Comparison of ENCODE assay signal across 24 cellular contexts in genomic region chr13:114288157-114288591, GRCh38. TPM values are rescaled to one million over a fixed set of nuclear protein-coding genes. Genes with fewer than 3 reads are reported as not detected.
DNase-seq lines count a peak whose midpoint lies in the region; ATAC-seq and TF ChIP-seq lines count a peak whose summit lies in the region.
"Had no signal": no experiment of that assay in that cellular context is flagged by ENCODE, and none has a peak within 500 bp of the region (broad histone marks: within the 10 kb centered on the region; RNA-seq: fewer than 3 reads in every experiment).

No MANE protein-coding gene starts in this region.

- H4K20me1 ChIP-seq in DND-41 (ENCODE audit: insufficient read depth, low read length): peaks cover 15% of the 10 kb centered on the region; the same call in 1 of the 2 replicates
- no peaks in the 10 kb centered on the region for H4K20me1 ChIP-seq in H9 (ENCODE audit: control insufficient read depth, insufficient read depth, insufficient read length)

- H2BK15ac ChIP-seq in H9 (ENCODE audit: low read depth, low read length): no peak overlapping the region

- DNase-seq in DND-41 (no peak), H9 (no peak), cerebellar cortex (ENCODE audit: low spot score) (peak; percentile 44), nephron progenitor cell (no peak), left lung (no peak), pons (ENCODE audit: low spot score) (no peak), activated gamma-delta T cell (lab: John Stamatoyannopoulos, UW) (no peak)
- DNase-seq: activated CD8-positive, alpha-beta memory T cell treated with anti-CD3 and anti-CD28 coated beads for 24 hours; anterior cingulate cortex; cerebellar nuclear complex; effector CD4-positive, alpha-beta T cell; H7; kidney glomerular epithelial cell; natural killer cell; NCI-H1417; NCI-H2107; NCI-H510A treated with DMSO at 0.1 percent for 48 hours; SK-N-SH; stimulated activated CD4-positive, alpha-beta T cell treated with anti-CD3 and anti-CD28 coated beads, Interleukin-2, amount 100 ng/mL, for 24 hours; stimulated activated naive CD4-positive, alpha-beta T cell treated with Interleukin-2 at 50 U/mL for 16 hours; T1000 had no signal

- H3K27me3 Mint-ChIP-seq in H9 (ENCODE audit: low read depth) (no peaks in the 10 kb centered on the region), nephron progenitor cell (ENCODE audit: low read depth, poor library complexity) (no peaks in the 10 kb centered on the region)

- no peak overlapping the region for H2BK120ac ChIP-seq in H9 (ENCODE audit: low read depth, low read length, poor library complexity, severe bottlenecking)

- H2BK5ac ChIP-seq in H9 (ENCODE audit: insufficient read length, low read length): no peak overlapping the region

- peak; percentile 29; the same call in 1 of the 3 replicates for ATAC-seq in DND-41 (ENCODE audit: insufficient read depth, low read depth)
- no peak for ATAC-seq in left lung
- ATAC-seq: activated CD4-positive, CD25-positive, alpha-beta regulatory T cell treated with anti-CD3 and anti-CD28 coated beads, Interleukin-2, amount 50 U/mL, for 24 hours; CD8-positive, alpha-beta T cell; natural killer cell had no signal

- H3K23ac ChIP-seq in H9 (ENCODE audit: insufficient read length, low read depth, low read length): no peak overlapping the region

- H3K18ac ChIP-seq in H9 (ENCODE audit: insufficient read length, low read depth, low read length): no peak overlapping the region

- no peaks in the 10 kb centered on the region for H3K23me2 ChIP-seq in H9 (ENCODE audit: insufficient read length, low read depth, low read length, poor library complexity, severe bottlenecking)

- TF ChIP-seq CTCF in DND-41 (IDR thresholded peaks at IDR 0.05; ENCODE audit: borderline replicate concordance, extremely low read depth, low read length, poor library complexity, severe bottlenecking) (no peak), H9 (conservative IDR thresholded peaks at IDR 0.05) (no peak), nephron progenitor cell (IDR thresholded peaks at IDR 0.05) (no peak), left lung (IDR thresholded peaks at IDR 0.05) (no peak)

- peak overlapping the region; percentile 30 to 90 (median 80); a peak in 5 of 7 replicates for H3K27ac Mint-ChIP-seq in H9
- peak overlapping the region; percentile 32 for H3K27ac Mint-ChIP-seq in nephron progenitor cell
- H3K27ac Mint-ChIP-seq: CD8-positive, alpha-beta T cell had no signal

- intact Hi-C loops in left lung (cut with DNase I): no loop called here

- no peak overlapping the region for H3K56ac ChIP-seq in H9 (ENCODE audit: insufficient read length, low read depth, low read length)

- no peak overlapping the region for H4K5ac ChIP-seq in H9 (ENCODE audit: insufficient read length, low read depth, low read length)

- no peak overlapping the region for H2AK5ac ChIP-seq in H9 (ENCODE audit: insufficient read length, low read length)

- H3K4me1 ChIP-seq in DND-41 (ENCODE audit: insufficient read depth, low read length): peaks cover 13% of the 10 kb centered on the region
- no peaks in the 10 kb centered on the region for H3K4me1 ChIP-seq in H9 (ENCODE audit: insufficient read depth, low read length)
- H3K4me1 ChIP-seq in left lung: peaks cover under 1 to 14% of the 10 kb centered on the region in 2 donors

- H3K27me3 ChIP-seq in DND-41 (ENCODE audit: insufficient read depth, low read length, poor library complexity) (no peaks in the 10 kb centered on the region), H9 (ENCODE audit: insufficient read depth, low read length) (no peaks in the 10 kb centered on the region), left lung (no peaks in the 10 kb centered on the region)
- H3K27me3 ChIP-seq: tibial nerve had no signal

- H3K79me2 ChIP-seq in DND-41 (ENCODE audit: insufficient read depth, low read length): peaks cover 41% of the 10 kb centered on the region
- peaks cover 3% of the 10 kb centered on the region; the same call in 1 of the 2 replicates for H3K79me2 ChIP-seq in H9 (ENCODE audit: insufficient read depth, low read length)

- H3K4me3 Mint-ChIP-seq in H9 (no peak overlapping the region), nephron progenitor cell (no peak overlapping the region)
- H3K4me3 Mint-ChIP-seq: CD8-positive, alpha-beta T cell; natural killer cell had no signal

- H3K36me3 ChIP-seq in DND-41 (ENCODE audit: insufficient read depth, low read length): peaks cover 86% of the 10 kb centered on the region
- peaks cover 0 to 79% of the 10 kb centered on the region in 2 donors for H3K36me3 ChIP-seq in left lung

- no CpG with 5 or more reads among the region's 8 CpGs for WGBS in H9 (ENCODE audit: extremely low coverage, insufficient read length, low lambda C conversion rate)

- H3K4me2 ChIP-seq in DND-41 (ENCODE audit: insufficient read depth, low read length): no peak overlapping the region
- H3K4me2 ChIP-seq in H9 (ENCODE audit: insufficient read depth, insufficient read length, low read length): no peak overlapping the region
- H3K4me2 ChIP-seq: SK-N-SH had no signal

- H4K91ac ChIP-seq in H9 (ENCODE audit: insufficient read length, low read depth, low read length): no peak overlapping the region

- H3K27ac ChIP-seq in DND-41 (ENCODE audit: low read length) (no peak overlapping the region), H9 (ENCODE audit: insufficient read length, low read depth, low read length) (no peak overlapping the region), left lung (no peak overlapping the region)
- H3K27ac ChIP-seq: tibial nerve had no signal

- no peaks in the 10 kb centered on the region for H3K9me3 ChIP-seq in DND-41 (ENCODE audit: insufficient read depth, low read length, severe bottlenecking)
- no peaks in the 10 kb centered on the region for H3K9me3 ChIP-seq in H9 (ENCODE audit: control insufficient read depth, low read depth, low read length)
- no peaks in the 10 kb centered on the region for H3K9me3 ChIP-seq in left lung
- H3K9me3 ChIP-seq: SK-N-SH, tibial nerve had no signal

- H2BK12ac ChIP-seq in H9 (ENCODE audit: insufficient read length, low read depth, low read length): no peak overlapping the region

- H3T11ph ChIP-seq in H9 (ENCODE audit: low read length): no peak overlapping the region

- H4K8ac ChIP-seq in H9 (replicated peaks; ENCODE audit: insufficient read length, low read depth, low read length): peak overlapping the region; percentile 72

- H3K9me3 Mint-ChIP-seq in H9: no peaks in the 10 kb centered on the region
- no peaks in the 10 kb centered on the region for H3K9me3 Mint-ChIP-seq in nephron progenitor cell
- H3K9me3 Mint-ChIP-seq: CD8-positive, alpha-beta T cell; natural killer cell had no signal

- no peaks in the 10 kb centered on the region for H3K79me1 ChIP-seq in H9 (ENCODE audit: insufficient read depth, low read depth, low read length, poor library complexity, severe bottlenecking)

- H2AFZ ChIP-seq in DND-41 (ENCODE audit: low read depth, low read length): no peak overlapping the region
- H2AFZ ChIP-seq in H9 (ENCODE audit: low read length): no peak overlapping the region

- no peak overlapping the region for H2BK20ac ChIP-seq in H9 (ENCODE audit: low read depth, low read length, poor library complexity, severe bottlenecking)

- H3K4me3 ChIP-seq in DND-41 (ENCODE audit: low read depth in 1 of 2, low read length in 2 of 2) (no peak overlapping the region), left lung (no peak overlapping the region)
- H3K4me3 ChIP-seq: tibial nerve had no signal

- H3K4me1 Mint-ChIP-seq in H9 (peaks cover 4 to 5% of the 10 kb centered on the region in 2 experiments; a peak in 2 of 4 replicates), nephron progenitor cell (peaks cover 15% of the 10 kb centered on the region)

- H3K9ac ChIP-seq in DND-41 (ENCODE audit: low read depth, low read length) (no peak overlapping the region), H9 (ENCODE audit: extremely low read depth, insufficient read length, low read length) (no peak overlapping the region)
- H3K9ac ChIP-seq: SK-N-SH had no signal

- no peak overlapping the region for H3K4ac ChIP-seq in H9 (ENCODE audit: low read depth, low read length)

- H3K36me3 Mint-ChIP-seq in H9 (ENCODE audit: insufficient read depth in 1 of 3, low read depth in 3 of 3): peaks cover 53 to 96% (median 81%) of the 10 kb centered on the region in 3 experiments
- H3K36me3 Mint-ChIP-seq in nephron progenitor cell (ENCODE audit: low read depth): peaks cover 89% of the 10 kb centered on the region

- no peak overlapping the region for H3K14ac ChIP-seq in H9 (ENCODE audit: insufficient read depth, low read length)

RNA-seq across cellular contexts. Expression of gene UPF3A, which starts 6.8 kb away (rescaled TPM):
- total RNA-seq in H9 (2021) (81.8 and 85.0 TPM in 2 replicates), left lung (10 to 100 TPM; 32.3 to 42.6 TPM)

RNA-seq across cellular contexts. Expression of gene CHAMP1, which starts 26.1 kb away (rescaled TPM):
- total RNA-seq in H9 (2021): 57.8 and 62.1 TPM in 2 replicates
- 10 to 100 TPM; 20.9 to 22.7 TPM for total RNA-seq in left lung

RNA-seq across cellular contexts. Expression of gene CDC16, which starts 53.5 kb away (rescaled TPM):
- 86.9 and 91.9 TPM in 2 replicates for total RNA-seq in H9 (2021)
- total RNA-seq in left lung: 10 to 100 TPM; 59.8 to 63.6 TPM
